ENCODE assay signal across 28 cellular contexts in the genomic region with DNA sequence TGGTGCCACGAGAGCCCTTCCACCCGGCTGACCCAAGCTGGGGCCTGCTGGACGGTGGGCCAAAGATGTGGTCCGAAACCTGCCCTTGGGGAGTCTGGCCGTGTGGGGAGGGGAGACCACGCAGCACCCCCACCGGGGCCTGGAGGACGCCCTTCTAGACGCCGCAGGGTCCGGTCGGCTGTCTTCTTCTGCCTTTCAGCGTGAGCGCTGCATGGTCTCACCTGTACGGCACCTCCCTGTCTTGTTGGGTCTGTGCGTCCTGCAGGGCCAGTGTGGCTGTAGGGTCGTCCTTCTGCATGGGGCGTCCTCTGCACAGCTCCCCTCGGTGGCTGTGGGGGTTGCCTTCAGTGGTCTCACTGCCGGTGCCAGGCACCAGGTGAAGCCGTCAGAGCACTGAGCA. TPM values are rescaled to one million over a fixed set of nuclear protein-coding genes. Genes with fewer than 3 reads are reported as not detected.
"Had no signal": no experiment of that assay in that cellular context is flagged by ENCODE, and none has a peak within 500 bp of the region (broad histone marks: within the 10 kb centered on the region; RNA-seq: fewer than 3 reads in every experiment).

No MANE protein-coding gene starts in this region.

- H3K27ac ChIP-seq: cardiac muscle cell, gastroesophageal sphincter, left lung, parathyroid adenoma, right atrium auricular region, stomach, tibial artery had no signal

- H3K4me3 Mint-ChIP-seq: activated CD4-positive, alpha-beta memory T cell treated with anti-CD3 and anti-CD28 coated beads, Interleukin-2, amount 10 ng/mL, durations not matched to agents 7 days and 5 days; activated CD4-positive, alpha-beta T cell treated with anti-CD3 and anti-CD28 coated beads, Interleukin-2, amount 10 ng/mL, durations not matched to agents 7 days and 5 days; activated naive CD4-positive, alpha-beta T cell treated with anti-CD3 and anti-CD28 coated beads, Interleukin-2, amount 50 U/mL, for 24 hours; activated T-cell treated with anti-CD3 and anti-CD28 coated beads, Interleukin-2, amount 50 U/mL, for 24 hours; stimulated activated naive B cell treated with anti-CD40 and anti-IgM and Interleukin-4, amounts not matched to agents 10 μg/mL and 1 μg/mL and 100 μg/mL, for 72 hours; T-helper 17 cell had no signal

- H3K4me3 ChIP-seq: cardiac muscle cell, gastroesophageal sphincter, left lung, lung, right atrium auricular region, stomach, tibial artery had no signal

- H3K27ac Mint-ChIP-seq: activated CD4-positive, alpha-beta memory T cell treated with anti-CD3 and anti-CD28 coated beads, Interleukin-2, amount 10 ng/mL, durations not matched to agents 7 days and 5 days; activated CD4-positive, alpha-beta T cell treated with anti-CD3 and anti-CD28 coated beads, Interleukin-2, amount 10 ng/mL, durations not matched to agents 7 days and 5 days; activated naive CD4-positive, alpha-beta T cell treated with anti-CD3 and anti-CD28 coated beads, Interleukin-2, amount 50 U/mL, for 24 hours; activated T-cell treated with anti-CD3 and anti-CD28 coated beads, Interleukin-2, amount 50 U/mL, for 24 hours; activated T-helper 2 cell treated with anti-CD3 and anti-CD28 coated beads, Interferon-gamma antibody, Interleukin-2, Interleukin-4, amounts not matched to agents 10 μg/mL and 5 μg/mL and 100 μg/mL, durations not matched to agents 14 hours and 24 hours and 36 hours; nephron; stimulated activated naive B cell treated with anti-CD40 and anti-IgM and Interleukin-4, amounts not matched to agents 10 μg/mL and 1 μg/mL and 100 μg/mL, for 72 hours; T-helper 17 cell had no signal

- ATAC-seq: gastroesophageal sphincter; left lung; SK-N-SH treated with all-trans-retinoic acid at 6 μM for 48 hours; stimulated activated naive B cell treated with anti-CD40 and anti-IgM and Interleukin-4, amounts not matched to agents 10 μg/mL and 1 μg/mL and 100 μg/mL, for 72 hours; T-helper 17 cell had no signal

- H3K36me3 Mint-ChIP-seq: activated naive CD4-positive, alpha-beta T cell treated with anti-CD3 and anti-CD28 coated beads, Interleukin-2, amount 50 U/mL, for 24 hours; stimulated activated naive B cell treated with anti-CD40 and anti-IgM and Interleukin-4, amounts not matched to agents 10 μg/mL and 1 μg/mL and 100 μg/mL, for 72 hours had no signal

- DNase-seq: activated CD4-positive, alpha-beta memory T cell treated with anti-CD3 and anti-CD28 coated beads, Interleukin-2, amount 10 ng/mL, durations not matched to agents 7 days and 5 days; activated CD4-positive, alpha-beta T cell treated with anti-CD3 and anti-CD28 coated beads for 1 hour; activated CD4-positive, alpha-beta T cell treated with anti-CD3 and anti-CD28 coated beads, Interleukin-2, amount 10 ng/mL, durations not matched to agents 7 days and 5 days; activated CD8-positive, alpha-beta memory T cell treated with anti-CD3 and anti-CD28 coated beads, Interleukin-2, amount 50 U/mL, for 48 hours; activated T-cell treated with anti-CD3 and anti-CD28 coated beads, Interleukin-2, amount 50 U/mL, for 24 hours; anterior cingulate cortex; cerebellar nuclear complex; cortex of kidney; kidney glomerular epithelial cell; mesendoderm; occipital lobe; stimulated activated CD4-positive, alpha-beta T cell treated with anti-CD3 and anti-CD28 coated beads, Interleukin-15, amount 100 ng/mL, for 24 hours; stimulated activated CD4-positive, alpha-beta T cell treated with anti-CD3 and anti-CD28 coated beads, Interleukin-2, amount 100 ng/mL, for 24 hours; stimulated activated naive B cell treated with anti-CD40 and anti-IgM and Interleukin-4, amounts not matched to agents 10 μg/mL and 1 μg/mL and 100 μg/mL, for 72 hours; stomach; T-helper 17 cell; T1000; tibial artery had no signal

- H3K36me3 ChIP-seq: cardiac muscle cell, gastroesophageal sphincter, left lung, right atrium auricular region, stomach, tibial artery had no signal

- H3K9me3 ChIP-seq: gastroesophageal sphincter, left lung, right atrium auricular region, stomach, tibial artery had no signal

- H3K9me3 Mint-ChIP-seq: activated CD4-positive, alpha-beta memory T cell treated with anti-CD3 and anti-CD28 coated beads, Interleukin-2, amount 10 ng/mL, durations not matched to agents 7 days and 5 days; activated CD4-positive, alpha-beta T cell treated with anti-CD3 and anti-CD28 coated beads, Interleukin-2, amount 10 ng/mL, durations not matched to agents 7 days and 5 days; activated naive CD4-positive, alpha-beta T cell treated with anti-CD3 and anti-CD28 coated beads, Interleukin-2, amount 50 U/mL, for 24 hours; activated T-cell treated with anti-CD3 and anti-CD28 coated beads, Interleukin-2, amount 50 U/mL, for 24 hours; activated T-helper 2 cell treated with anti-CD3 and anti-CD28 coated beads, Interferon-gamma antibody, Interleukin-2, Interleukin-4, amounts not matched to agents 10 μg/mL and 5 μg/mL and 100 μg/mL, durations not matched to agents 14 hours and 24 hours and 36 hours; nephron had no signal

- H3K4me1 Mint-ChIP-seq: activated CD4-positive, alpha-beta T cell treated with anti-CD3 and anti-CD28 coated beads, Interleukin-2, amount 10 ng/mL, durations not matched to agents 7 days and 5 days; nephron had no signal

RNA-seq across cellular contexts. Expression of a gene that starts 2.8 kb away (rescaled TPM):
- total RNA-seq: activated CD4-positive, alpha-beta T cell treated with anti-CD3 and anti-CD28 coated beads, Interleukin-2, amount 10 ng/mL, durations not matched to agents 7 days and 5 days had no signal
